Comparison of ENCODE assay signal across 24 cellular contexts in the genomic region with DNA sequence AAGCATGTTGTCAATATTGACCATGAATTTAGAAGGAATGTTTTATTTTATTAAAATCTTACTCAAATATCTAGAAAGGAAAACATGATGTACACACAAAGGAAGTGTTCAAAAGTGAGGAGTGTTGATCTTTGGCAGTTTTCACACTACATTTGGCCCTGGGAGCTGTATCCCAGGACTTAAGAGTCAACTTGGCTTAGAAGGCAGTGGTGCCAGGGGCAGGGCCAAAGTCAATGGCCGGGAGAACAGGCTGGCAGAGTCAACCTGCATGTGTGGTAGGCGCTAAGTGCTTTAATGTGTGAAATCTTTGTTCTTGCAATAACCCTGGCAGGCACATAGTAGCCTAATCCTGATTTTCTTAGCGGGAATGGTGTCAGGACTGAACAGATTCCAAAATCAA.
DNase-seq lines count a peak whose midpoint lies in the region; FAIRE-seq and TF ChIP-seq lines count a peak whose summit lies in the region.
"Had no signal": no experiment of that assay in that cellular context is flagged by ENCODE, and none has a peak within 500 bp of the region (broad histone marks: within the 10 kb centered on the region; RNA-seq: fewer than 3 reads in every experiment).

No MANE protein-coding gene starts in this region.

- no peaks in the 10 kb centered on the region for H3K36me3 ChIP-seq in hepatocyte (replicated peaks; ENCODE audit: insufficient read depth, low read depth)
- H3K36me3 ChIP-seq: BE2C, BLaER1 had no signal

- no peak overlapping the region for H3K4me2 ChIP-seq in hepatocyte
- H3K4me2 ChIP-seq: BLaER1 had no signal

- H3K79me2 ChIP-seq in hepatocyte, result no peaks in the 10 kb centered on the region

- no peak for FAIRE-seq in GM12892 (lab: Jason Lieb, UNC)
- FAIRE-seq: A204.1, GM12878, GM19239 had no signal

- WGBS in hepatocyte (ENCODE audit: low lambda C conversion rate, missing lambda C conversion rate), result 81% methylated on average over 3 of the region's 3 CpGs

- H3K9me2 ChIP-seq in hepatocyte (replicated peaks; ENCODE audit: insufficient read depth), result no peaks in the 10 kb centered on the region

- H3K27ac ChIP-seq in hepatocyte, result no peak overlapping the region
- H3K27ac ChIP-seq: BLaER1 had no signal

- no peak overlapping the region for H3K4me3 ChIP-seq in hepatocyte
- H3K4me3 ChIP-seq: BLaER1, GM12878 had no signal

- no peak for TF ChIP-seq POLR2A in GM12892 (IDR thresholded peaks at IDR 0.05; ENCODE audit: low read depth, low read length)

- no peak for TF ChIP-seq CTCF in hepatocyte (IDR thresholded peaks at IDR 0.05; ENCODE audit: poor library complexity)

- DNase-seq in medulla oblongata (ENCODE audit: extremely low spot score), result peak; percentile 27
- DNase-seq in pons (ENCODE audit: low spot score), result peak; percentile 8
- DNase-seq in NCI-H82 (lab: John Stamatoyannopoulos, UW), result no peak
- no peak for DNase-seq in hepatocyte (ENCODE audit: low spot score)
- no peak for DNase-seq in GM12892 (ENCODE audit: insufficient read length)
- DNase-seq: 8988T; ACHN; BE2C; C1 segment of cervical spinal cord; CD4-positive, alpha-beta memory T cell; CD4-positive, CD25-positive, alpha-beta regulatory T cell; CD8-positive, alpha-beta memory T cell; COR-L47; DMS 273 treated with DMSO at 0.1 percent for 48 hours; DMS153; DMS53; DMS79; DND-41; EL; GDM1 had no signal

- no peaks in the 10 kb centered on the region for H3K4me1 ChIP-seq in hepatocyte (ENCODE audit: insufficient read depth)
- H3K4me1 ChIP-seq: BE2C had no signal

- no peaks in the 10 kb centered on the region for H3K27me3 ChIP-seq in hepatocyte
- H3K27me3 ChIP-seq: BE2C, BLaER1 had no signal

- no peaks in the 10 kb centered on the region for H4K20me1 ChIP-seq in hepatocyte (ENCODE audit: insufficient read depth, poor library complexity, severe bottlenecking)
- H4K20me1 ChIP-seq: BLaER1 had no signal

- no peaks in the 10 kb centered on the region for H3K9me3 ChIP-seq in hepatocyte (ENCODE audit: low read depth)
- H3K9me3 ChIP-seq: BE2C, BLaER1 had no signal

- no peak overlapping the region for H2AFZ ChIP-seq in hepatocyte

Comparison
In these comparisons a context has a peak if more than half of its experiments do, and no peak if none do; other contexts are left out.
1. DNase-seq: peak in medulla oblongata (single experiment) and pons (single experiment); none in NCI-H82 (single experiment), hepatocyte (single experiment) and GM12892 (single experiment).